Comparison of ENCODE assay signal across 8 cellular contexts in genomic region chr3:32176989-32177701, GRCh38.
DNase-seq lines count a peak whose midpoint lies in the region; ATAC-seq and TF ChIP-seq lines count a peak whose summit lies in the region.

No MANE protein-coding gene starts in this region.

- H3K27ac ChIP-seq in H9 (ENCODE audit: insufficient read length, low read depth, low read length): no peak overlapping the region
- H3K27ac ChIP-seq in colonic mucosa: no peak overlapping the region
- no peak overlapping the region for H3K27ac ChIP-seq in mesenchymal stem cell (ENCODE audit: low read length, poor library complexity, severe bottlenecking)
- H3K27ac ChIP-seq in thoracic aorta: no peak overlapping the region

- no peak overlapping the region for H3T11ph ChIP-seq in H9 (ENCODE audit: low read length)

- H3K18ac ChIP-seq in H9 (ENCODE audit: insufficient read length, low read depth, low read length) (no peak overlapping the region), mesenchymal stem cell (ENCODE audit: low read depth in 1 of 2, low read length in 2 of 2) (no peak overlapping the region)

- H2BK12ac ChIP-seq in H9 (ENCODE audit: insufficient read length, low read depth, low read length): no peak overlapping the region
- H2BK12ac ChIP-seq in mesenchymal stem cell (ENCODE audit: low read length in 2 of 2): no peak overlapping the region

- intact Hi-C loops in colonic mucosa (cut with DNase I): loop anchor here (5.0 to 10.0 kb wide), 4 partner anchors 120 to 288 kb away; no protein-coding TSS in a partner anchor

- H3K9me3 ChIP-seq in H9 (ENCODE audit: control insufficient read depth, low read depth, low read length) (no peaks in the 10 kb centered on the region), colonic mucosa (no peaks in the 10 kb centered on the region), mesenchymal stem cell (ENCODE audit: control insufficient read depth, low read length) (peaks cover 4% of the 10 kb centered on the region), thoracic aorta (no peaks in the 10 kb centered on the region)

- H3K36me3 ChIP-seq in colonic mucosa (no peaks in the 10 kb centered on the region), mesenchymal stem cell (ENCODE audit: control insufficient read depth in 1 of 2, insufficient read depth in 2 of 2, low read depth in 1 of 2, low read length in 2 of 2) (no peaks in the 10 kb centered on the region), thoracic aorta (no peaks in the 10 kb centered on the region)

- H2AK5ac ChIP-seq in H9 (ENCODE audit: insufficient read length, low read length) (no peak overlapping the region), mesenchymal stem cell (ENCODE audit: low read length, severe bottlenecking) (no peak overlapping the region)

- peaks cover 3% of the 10 kb centered on the region for H3K27me3 Mint-ChIP-seq in H9 (ENCODE audit: low read depth)

- peaks cover 0 to 4% (median 2%) of the 10 kb centered on the region in 3 experiments; a peak in 1 of 7 replicates for H3K36me3 Mint-ChIP-seq in H9 (ENCODE audit: insufficient read depth in 1 of 3, low read depth in 3 of 3)

- H4K8ac ChIP-seq in H9 (replicated peaks; ENCODE audit: insufficient read length, low read depth, low read length): no peak overlapping the region
- no peak overlapping the region for H4K8ac ChIP-seq in mesenchymal stem cell (ENCODE audit: low read length)

- H3K4me2 ChIP-seq in H9 (ENCODE audit: insufficient read depth, insufficient read length, low read length) (no peak overlapping the region), mesenchymal stem cell (ENCODE audit: low read length, poor library complexity, severe bottlenecking) (no peak overlapping the region)

- no peak overlapping the region for H2BK15ac ChIP-seq in H9 (ENCODE audit: low read depth, low read length)
- H2BK15ac ChIP-seq in mesenchymal stem cell (ENCODE audit: low read depth, poor library complexity, severe bottlenecking): no peak overlapping the region

- no peaks in the 10 kb centered on the region for H3K23me2 ChIP-seq in H9 (ENCODE audit: insufficient read length, low read depth, low read length, poor library complexity, severe bottlenecking)

- H2BK20ac ChIP-seq in H9 (ENCODE audit: low read depth, low read length, poor library complexity, severe bottlenecking): no peak overlapping the region

- H3K79me1 ChIP-seq in H9 (ENCODE audit: insufficient read depth, low read depth, low read length, poor library complexity, severe bottlenecking) (no peaks in the 10 kb centered on the region), mesenchymal stem cell (replicated peaks; ENCODE audit: low read length, poor library complexity, severe bottlenecking) (no peaks in the 10 kb centered on the region)

- peak; percentile 71 for TF ChIP-seq CTCF in H9 (conservative IDR thresholded peaks at IDR 0.05)
- peak; percentile 60 for TF ChIP-seq CTCF in colonic mucosa (IDR thresholded peaks at IDR 0.05)
- peak; percentile 19 for TF ChIP-seq CTCF in thoracic aorta (IDR thresholded peaks at IDR 0.05)

- no peaks in the 10 kb centered on the region for H3K27me3 ChIP-seq in H9 (ENCODE audit: insufficient read depth, low read length)
- H3K27me3 ChIP-seq in colonic mucosa: no peaks in the 10 kb centered on the region
- peaks cover 0 to 16% of the 10 kb centered on the region in 2 experiments for H3K27me3 ChIP-seq in mesenchymal stem cell (ENCODE audit: control insufficient read depth in 1 of 2, insufficient read depth in 1 of 2, low read length in 2 of 2)
- no peaks in the 10 kb centered on the region for H3K27me3 ChIP-seq in thoracic aorta (replicated peaks; ENCODE audit: insufficient read depth)

- H3K14ac ChIP-seq in H9 (ENCODE audit: insufficient read depth, low read length) (no peak overlapping the region), mesenchymal stem cell (ENCODE audit: low read length in 2 of 2) (no peak overlapping the region)

- no peaks in the 10 kb centered on the region for H4K20me1 ChIP-seq in H9 (ENCODE audit: control insufficient read depth, insufficient read depth, insufficient read length)

- H3K4ac ChIP-seq in H9 (ENCODE audit: low read depth, low read length) (no peak overlapping the region), mesenchymal stem cell (ENCODE audit: low read depth in 1 of 2, low read length in 2 of 2) (no peak overlapping the region)

- no peak overlapping the region for H3K27ac Mint-ChIP-seq in H9

- no peak overlapping the region for H3K23ac ChIP-seq in H9 (ENCODE audit: insufficient read length, low read depth, low read length)
- no peak overlapping the region for H3K23ac ChIP-seq in mesenchymal stem cell (ENCODE audit: low read length in 2 of 2)

- H3K4me1 ChIP-seq in H9 (ENCODE audit: insufficient read depth, low read length) (no peaks in the 10 kb centered on the region), colonic mucosa (no peaks in the 10 kb centered on the region), mesenchymal stem cell (ENCODE audit: control insufficient read depth, insufficient read depth, low read depth, low read length) (peaks cover 2% of the 10 kb centered on the region), thoracic aorta (ENCODE audit: control insufficient read depth in 1 of 2, low read depth in 2 of 2) (no peaks in the 10 kb centered on the region)

- no peaks in the 10 kb centered on the region for H3K79me2 ChIP-seq in H9 (ENCODE audit: insufficient read depth, low read length)

- H2AFZ ChIP-seq in H9 (ENCODE audit: low read length): no peak overlapping the region
- H2AFZ ChIP-seq in mesenchymal stem cell (ENCODE audit: low read depth, low read length): no peak overlapping the region

- DNase-seq in Daoy (ENCODE audit: low read depth): peak; percentile 41
- DNase-seq in H9: peak; percentile 70
- peak; percentile 24 for DNase-seq in NCI-H2107 (lab: John Stamatoyannopoulos, UW)
- peak; percentile 12 to 71 for DNase-seq in activated CD4-positive, alpha-beta T cell treated with anti-CD3 and anti-CD28 coated beads for 24 hours (ENCODE audit: low read depth in 2 of 2)
- peak; percentile 73 for DNase-seq in colonic mucosa
- DNase-seq in mesenchymal stem cell: peak; percentile 64
- no peak for DNase-seq in thoracic aorta (ENCODE audit: low spot score)

- no peak overlapping the region for H2BK120ac ChIP-seq in H9 (ENCODE audit: low read depth, low read length, poor library complexity, severe bottlenecking)
- H2BK120ac ChIP-seq in mesenchymal stem cell (ENCODE audit: low read depth, low read length): no peak overlapping the region

- H2BK5ac ChIP-seq in H9 (ENCODE audit: insufficient read length, low read length) (no peak overlapping the region), mesenchymal stem cell (ENCODE audit: low read depth, low read length, poor library complexity, severe bottlenecking) (no peak overlapping the region)

- H3K9ac ChIP-seq in H9 (ENCODE audit: extremely low read depth, insufficient read length, low read length) (no peak overlapping the region), colonic mucosa (ENCODE audit: low read depth in 2 of 2, low read length in 2 of 2) (no peak overlapping the region), mesenchymal stem cell (ENCODE audit: low read length) (no peak overlapping the region)

- no peak overlapping the region for H3K56ac ChIP-seq in H9 (ENCODE audit: insufficient read length, low read depth, low read length)

- no CpG with 5 or more reads among the region's 9 CpGs for WGBS in H9 (ENCODE audit: extremely low coverage, insufficient read length, low lambda C conversion rate)
- 21% methylated on average over 9 of the region's 9 CpGs for WGBS in mesenchymal stem cell

- H4K91ac ChIP-seq in H9 (ENCODE audit: insufficient read length, low read depth, low read length) (no peak overlapping the region), mesenchymal stem cell (ENCODE audit: low read length) (no peak overlapping the region)

- no peak overlapping the region for H3K4me3 ChIP-seq in colonic mucosa
- no peak overlapping the region for H3K4me3 ChIP-seq in mesenchymal stem cell (ENCODE audit: insufficient read depth in 1 of 2, low read depth in 1 of 2, low read length in 2 of 2)
- no peak overlapping the region for H3K4me3 ChIP-seq in thoracic aorta

- no peak overlapping the region for H4K5ac ChIP-seq in H9 (ENCODE audit: insufficient read length, low read depth, low read length)

- H3K4me3 Mint-ChIP-seq in H9: no peak overlapping the region

- peaks cover 2 to 7% of the 10 kb centered on the region in 2 experiments; a peak in 2 of 4 replicates for H3K4me1 Mint-ChIP-seq in H9

- ATAC-seq in thoracic aorta (ENCODE audit: insufficient number of reproducible peaks, low FRiP score, low read depth): no peak
- no peak for ATAC-seq in HG03457 (IDR thresholded peaks at IDR 0.05; ENCODE audit: unreplicated experiment)

- peaks cover 4 to 5% of the 10 kb centered on the region in 2 experiments; a peak in 4 of 5 replicates for H3K9me3 Mint-ChIP-seq in H9

Comparison
In these comparisons a context has a peak if more than half of its experiments do, and no peak if none do; other contexts are left out.
1. CTCF ChIP-seq: peak in every context shown above with its lines; median percentile 71 in H9; 60 in colonic mucosa; 19 in thoracic aorta.